8 cellular contexts compared by ENCODE assay signal in genomic region chr5:179060116-179061008, GRCh38. TPM values are rescaled to one million over a fixed set of nuclear protein-coding genes. Genes with fewer than 3 reads are reported as not detected.
DNase-seq lines count a peak whose midpoint lies in the region; ATAC-seq and TF ChIP-seq lines count a peak whose summit lies in the region.

Gene ZNF354C, plus strand, starts transcription at chr5:179060373. Its CDS starts 1,696 bp downstream, at chr5:179062069.

- peak within 1 kb of the TSS; percentile 64 for H3K27ac ChIP-seq in CD8-positive, alpha-beta T cell (ENCODE audit: low read depth, low read length)
- H3K27ac ChIP-seq in neural cell (ENCODE audit: low read length), result no peak within 1 kb of the TSS

- ATAC-seq in CD8-positive, alpha-beta T cell, result peak; percentile 98
- ATAC-seq in HG02763 (IDR thresholded peaks at IDR 0.05; ENCODE audit: unreplicated experiment) (peak; percentile 66), GM21737 (IDR thresholded peaks at IDR 0.05; ENCODE audit: unreplicated experiment) (no peak)
- peak; percentile 98 to 99 for ATAC-seq in stimulated activated naive B cell treated with anti-CD40 and anti-IgM and Interleukin-4, amounts not matched to agents 10 μg/mL and 1 μg/mL and 100 μg/mL, for 72 hours (replicated peaks)

- no peaks in the 10 kb centered on the region for H3K9me3 ChIP-seq in CD8-positive, alpha-beta T cell (ENCODE audit: low read length)
- H3K9me3 ChIP-seq in neural cell (ENCODE audit: low read length), result no peaks in the 10 kb centered on the region

- no peaks in the 10 kb centered on the region for H3K79me2 ChIP-seq in neural cell (replicated peaks; ENCODE audit: insufficient read depth, low read length)

- H3K36me3 Mint-ChIP-seq in CD8-positive, alpha-beta T cell, result peaks cover 44% of the 10 kb centered on the region
- H3K36me3 Mint-ChIP-seq in activated naive CD4-positive, alpha-beta T cell treated with anti-CD3 and anti-CD28 coated beads, Interleukin-2, amount 10 ng/mL, durations not matched to agents 7 days and 5 days, result peaks cover 57% of the 10 kb centered on the region
- H3K36me3 Mint-ChIP-seq in stimulated activated naive B cell treated with anti-CD40 and anti-IgM and Interleukin-4, amounts not matched to agents 10 μg/mL and 1 μg/mL and 100 μg/mL, for 72 hours, result peaks cover 42 to 46% of the 10 kb centered on the region in 2 donors

- TF ChIP-seq RAD21 in neural cell (conservative IDR thresholded peaks at IDR 0.05), result peak; percentile 17

- no peaks in the 10 kb centered on the region for H3F3A ChIP-seq in neural cell (ENCODE audit: insufficient read depth, low read length, poor library complexity, severe bottlenecking)

- peaks cover 8% of the 10 kb centered on the region for H3K27me3 Mint-ChIP-seq in CD8-positive, alpha-beta T cell (ENCODE audit: low read depth)
- H3K27me3 Mint-ChIP-seq in activated naive CD4-positive, alpha-beta T cell treated with anti-CD3 and anti-CD28 coated beads, Interleukin-2, amount 10 ng/mL, durations not matched to agents 7 days and 5 days, result peaks cover 3% of the 10 kb centered on the region
- peaks cover 10 to 12% of the 10 kb centered on the region in 2 donors for H3K27me3 Mint-ChIP-seq in stimulated activated naive B cell treated with anti-CD40 and anti-IgM and Interleukin-4, amounts not matched to agents 10 μg/mL and 1 μg/mL and 100 μg/mL, for 72 hours

- no peak for TF ChIP-seq EP300 in neural cell (conservative IDR thresholded peaks at IDR 0.05; ENCODE audit: poor library complexity, severe bottlenecking)

- POLR2A ChIA-PET in CD8-positive, alpha-beta T cell (lab: Charles Lee), result interaction anchor here (1.0 to 2.7 kb wide), 10 partner anchors 22 to 564 kb away, joined by 3 to 18 read pairs (median 4); partner anchors contain the start of genes HNRNPH1, ZFP2, ZNF354A and ZNF354B

- H3K4me2 ChIP-seq in neural cell (ENCODE audit: low read length), result peak within 1 kb of the TSS; percentile 25

- peak within 1 kb of the TSS; percentile 95 for H3K4me3 Mint-ChIP-seq in CD8-positive, alpha-beta T cell
- H3K4me3 Mint-ChIP-seq in activated naive CD4-positive, alpha-beta T cell treated with anti-CD3 and anti-CD28 coated beads, Interleukin-2, amount 10 ng/mL, durations not matched to agents 7 days and 5 days, result peak within 1 kb of the TSS; percentile 92
- H3K4me3 Mint-ChIP-seq in stimulated activated naive B cell treated with anti-CD40 and anti-IgM and Interleukin-4, amounts not matched to agents 10 μg/mL and 1 μg/mL and 100 μg/mL, for 72 hours, result peak within 1 kb of the TSS; percentile 86 to 93

- DNase-seq in CD8-positive, alpha-beta T cell, result peak; percentile 64 to 92 (median 85)
- DNase-seq in RPMI8226 (peak; percentile 77), foreskin melanocyte (peak; percentile 84)
- peak; percentile 92 for DNase-seq in activated naive CD4-positive, alpha-beta T cell treated with anti-CD3 and anti-CD28 coated beads, Interleukin-2, amount 10 ng/mL, durations not matched to agents 7 days and 5 days
- DNase-seq in stimulated activated naive B cell treated with anti-CD40 and anti-IgM and Interleukin-4, amounts not matched to agents 10 μg/mL and 1 μg/mL and 100 μg/mL, for 72 hours, result peak; percentile 90

- H3K27me3 ChIP-seq in CD8-positive, alpha-beta T cell (ENCODE audit: insufficient read depth, low read length), result no peaks in the 10 kb centered on the region
- H3K27me3 ChIP-seq in neural cell (ENCODE audit: insufficient read depth, low read depth, low read length), result no peaks in the 10 kb centered on the region

- no peak for TF ChIP-seq CTCF in CD8-positive, alpha-beta T cell (IDR thresholded peaks at IDR 0.05)
- peak; percentile 11 for TF ChIP-seq CTCF in neural cell (IDR thresholded peaks at IDR 0.05; ENCODE audit: poor library complexity, severe bottlenecking)

- intact Hi-C loops in CD8-positive, alpha-beta T cell (cut with DNase I, micrococcal nuclease), result loop anchor here (1.0 to 2.0 kb wide), 4 partner anchors 37 to 434 kb away; partner anchors contain the start of genes ZNF354B (in 2 of the 2), ZNF879 (in 2 of the 2), CLK4 (in 1 of the 2) and ZNF354A (in 1 of the 2)

- peak within 1 kb of the TSS; percentile 52 for H3K9ac ChIP-seq in neural cell (ENCODE audit: low read length)

- H4K20me1 ChIP-seq in neural cell (ENCODE audit: insufficient read depth), result no peaks in the 10 kb centered on the region

- H3K9me3 Mint-ChIP-seq in CD8-positive, alpha-beta T cell, result peaks cover 7% of the 10 kb centered on the region
- H3K9me3 Mint-ChIP-seq in activated naive CD4-positive, alpha-beta T cell treated with anti-CD3 and anti-CD28 coated beads, Interleukin-2, amount 10 ng/mL, durations not matched to agents 7 days and 5 days, result peaks cover 42% of the 10 kb centered on the region
- H3K9me3 Mint-ChIP-seq in stimulated activated naive B cell treated with anti-CD40 and anti-IgM and Interleukin-4, amounts not matched to agents 10 μg/mL and 1 μg/mL and 100 μg/mL, for 72 hours, result peaks cover 17 to 25% of the 10 kb centered on the region in 2 donors

- peaks cover 30% of the 10 kb centered on the region for H3K4me1 Mint-ChIP-seq in CD8-positive, alpha-beta T cell (ENCODE audit: low read depth)
- H3K4me1 Mint-ChIP-seq in activated naive CD4-positive, alpha-beta T cell treated with anti-CD3 and anti-CD28 coated beads, Interleukin-2, amount 10 ng/mL, durations not matched to agents 7 days and 5 days, result peaks cover 20% of the 10 kb centered on the region
- peaks cover 11 to 25% of the 10 kb centered on the region in 2 donors for H3K4me1 Mint-ChIP-seq in stimulated activated naive B cell treated with anti-CD40 and anti-IgM and Interleukin-4, amounts not matched to agents 10 μg/mL and 1 μg/mL and 100 μg/mL, for 72 hours

- H3K4me3 ChIP-seq in CD8-positive, alpha-beta T cell (ENCODE audit: low read depth, low read length), result peak within 1 kb of the TSS; percentile 76
- peak within 1 kb of the TSS; percentile 68 for H3K4me3 ChIP-seq in neural cell (ENCODE audit: low read length)

- peaks cover 15% of the 10 kb centered on the region for H3K4me1 ChIP-seq in CD8-positive, alpha-beta T cell (ENCODE audit: insufficient read depth, low read length)

- H3K27ac Mint-ChIP-seq in CD8-positive, alpha-beta T cell, result peak within 1 kb of the TSS; percentile 92
- H3K27ac Mint-ChIP-seq in activated naive CD4-positive, alpha-beta T cell treated with anti-CD3 and anti-CD28 coated beads, Interleukin-2, amount 10 ng/mL, durations not matched to agents 7 days and 5 days, result peak within 1 kb of the TSS; percentile 92
- H3K27ac Mint-ChIP-seq in stimulated activated naive B cell treated with anti-CD40 and anti-IgM and Interleukin-4, amounts not matched to agents 10 μg/mL and 1 μg/mL and 100 μg/mL, for 72 hours, result peak within 1 kb of the TSS; percentile 94

- H2AFZ ChIP-seq in neural cell (ENCODE audit: low read depth, low read length), result peak within 1 kb of the TSS; percentile 27

- no peaks in the 10 kb centered on the region for H3K9me2 ChIP-seq in neural cell (ENCODE audit: insufficient read depth, low read length)

- no peaks in the 10 kb centered on the region for H3K36me3 ChIP-seq in CD8-positive, alpha-beta T cell (ENCODE audit: insufficient read depth, low read length)
- H3K36me3 ChIP-seq in neural cell (ENCODE audit: insufficient read depth, low read length), result no peaks in the 10 kb centered on the region

- CTCF ChIA-PET in CD8-positive, alpha-beta T cell (lab: Charles Lee), result interaction anchor here (1.3 to 2.1 kb wide), 5 partner anchors 10 to 333 kb away, joined by 3 to 8 read pairs (median 3); partner anchors contain the start of gene ZNF354A
- CTCF ChIA-PET in activated naive CD4-positive, alpha-beta T cell treated with anti-CD3 and anti-CD28 coated beads, Interleukin-2, amount 10 ng/mL, durations not matched to agents 7 days and 5 days (lab: Charles Lee), result interaction anchor here (0.9 kb wide), 1 partner anchor 330 kb away, joined by 3 read pairs; the partner anchor contains the start of gene ZNF354A

TF ChIP-seq in neural cell, 6 proteins besides CTCF, POLR2A, EP300 and RAD21:
- TF ChIP-seq MXI1 (conservative IDR thresholded peaks at IDR 0.05; ENCODE audit: poor library complexity, severe bottlenecking) (peak; percentile 51), SMC3 (conservative IDR thresholded peaks at IDR 0.05; ENCODE audit: poor library complexity) (no peak), TAF1 (IDR thresholded peaks at IDR 0.05; ENCODE audit: low read depth) (peak; percentile 42), POLR2AphosphoS5 (IDR thresholded peaks at IDR 0.05) (peak; percentile 49), REST (IDR thresholded peaks at IDR 0.05; ENCODE audit: borderline replicate concordance) (no peak)
TF ChIP-seq in neural cell: peak in this region for 3.

RNA-seq across cellular contexts. Expression of gene ZNF354C, which starts in this region (rescaled TPM):
- 1 to 10 TPM; 2.4 to 2.7 TPM for total RNA-seq in CD8-positive, alpha-beta T cell
- polyA plus RNA-seq in neural cell, result 4.4 and 6.1 TPM in 2 replicates
- polyA minus RNA-seq in neural cell, result 14.4 and 16.8 TPM in 2 replicates
